ENCODE assay signal across 14 cellular contexts in genomic region chr19:29285878-29286277, GRCh38.
DNase-seq lines count a peak whose midpoint lies in the region; ATAC-seq, FAIRE-seq and TF ChIP-seq lines count a peak whose summit lies in the region.
"Had no signal": no experiment of that assay in that cellular context is flagged by ENCODE, and none has a peak within 500 bp of the region (broad histone marks: within the 10 kb centered on the region; RNA-seq: fewer than 3 reads in every experiment).

No MANE protein-coding gene starts in this region.

- no TSS peak for BruUV-seq in OCI-LY7 (replicated peaks; lab: Mats Ljungman, UMichigan)
- no TSS peak for BruUV-seq in HepG2 (replicated peaks; lab: Mats Ljungman, UMichigan)

- no peaks in the 10 kb centered on the region; a peak in 1 of 5 replicates for H3K27me3 ChIP-seq in HepG2 (ENCODE audit: control insufficient read depth in 1 of 2, insufficient read depth in 2 of 2, low read length in 2 of 2)

- H3K27ac ChIP-seq in OCI-LY7 (ENCODE audit: low read depth, low read length, poor library complexity, severe bottlenecking) (no peak overlapping the region), HepG2 (ENCODE audit: extremely low read length, insufficient read depth, low read length) (no peak overlapping the region)
- H3K27ac ChIP-seq: KMS-11 had no signal

- no peaks in the 10 kb centered on the region for H3K9me3 ChIP-seq in OCI-LY7 (ENCODE audit: low read length)
- no peaks in the 10 kb centered on the region for H3K9me3 ChIP-seq in HepG2 (ENCODE audit: low read length)

- H3K36me3 ChIP-seq in OCI-LY7 (ENCODE audit: insufficient read depth, low read length) (no peaks in the 10 kb centered on the region), HepG2 (replicated peaks in 1 of 2; ENCODE audit: control insufficient read depth in 1 of 2, insufficient read depth in 2 of 2, low read length in 2 of 2) (no peaks in the 10 kb centered on the region)

- POLR2A ChIA-PET in OCI-LY7 (lab: Charles Lee) (no interaction called here), HepG2 (lab: Yijun Ruan, JAX) (no interaction called here)

- in situ Hi-C loops in HepG2 (cut with HindIII; ENCODE audit: extremely low pct_ligation_motif_present, low pct_unique_long_range_greater_than_20kb) = no loop called here

- CTCF ChIA-PET in OCI-LY7 (lab: Charles Lee; ENCODE audit: unreplicated experiment) = no interaction called here
- CTCF ChIA-PET in HepG2 (lab: Yijun Ruan, JAX; ENCODE audit: low intra/inter-chr PET ratio, low total read pairs) = no interaction called here

- no peak overlapping the region for H3K9ac ChIP-seq in HepG2 (ENCODE audit: insufficient read depth, low read depth, low read length)
- H3K9ac ChIP-seq: KMS-11 had no signal

- peak; percentile 45 for TF ChIP-seq CTCF in OCI-LY7 (conservative IDR thresholded peaks at IDR 0.05; ENCODE audit: low read length)
- 0 out of 2 replicates have a peak, but pooled peaks have one; percentile 25 for TF ChIP-seq CTCF in HepG2 (CRISPR knock-in tag; IDR thresholded peaks at IDR 0.05)

- ATAC-seq in HepG2 (peak; percentile 70), GM21717 (IDR thresholded peaks at IDR 0.05; ENCODE audit: unreplicated experiment) (no peak)
- ATAC-seq: esophagus mucosa; stimulated activated naive B cell treated with anti-CD40 and anti-IgM and Interleukin-4, amounts not matched to agents 10 μg/mL and 1 μg/mL and 100 μg/mL, for 72 hours had no signal

- peak; percentile 36 to 55 for DNase-seq in AML-193 (lab: John Stamatoyannopoulos, UW)
- DNase-seq in ELR (ENCODE audit: low read depth) = peak; percentile 5
- DNase-seq in OCI-LY7 (ENCODE audit: low spot score) = no peak
- no peak for DNase-seq in HepG2 (ENCODE audit: low spot score)
- DNase-seq in amniotic stem cell (lab: John Stamatoyannopoulos, UW) = no peak
- DNase-seq in HuH-7 (ENCODE audit: low spot score) = no peak
- no peak for DNase-seq in NCI-H446 treated with DMSO at 0.1 percent for 48 hours (lab: John Stamatoyannopoulos, UW)
- DNase-seq: activated CD8-positive, alpha-beta memory T cell treated with anti-CD3 and anti-CD28 coated beads for 24 hours; SIG-M5; small intestine; stimulated activated naive B cell treated with anti-CD40 and anti-IgM and Interleukin-4, amounts not matched to agents 10 μg/mL and 1 μg/mL and 100 μg/mL, for 72 hours had no signal

- H4K20me1 ChIP-seq in OCI-LY7 (ENCODE audit: insufficient read depth, low read length) = no peaks in the 10 kb centered on the region
- no peaks in the 10 kb centered on the region for H4K20me1 ChIP-seq in HepG2 (ENCODE audit: insufficient read depth, low read length)

- H3K4me3 ChIP-seq in OCI-LY7 (ENCODE audit: low read depth, low read length, poor library complexity, severe bottlenecking) (no peak overlapping the region), HepG2 (replicated peaks in 1 of 3; ENCODE audit: insufficient read depth in 1 of 3, low read depth in 2 of 3, low read length in 3 of 3) (no peak overlapping the region)

- H3K4me2 ChIP-seq in OCI-LY7 (ENCODE audit: low read length) (no peak overlapping the region), HepG2 (ENCODE audit: low read depth, low read length) (no peak overlapping the region)
- H3K4me2 ChIP-seq: KMS-11 had no signal

- TF ChIP-seq POLR2A in HepG2 (IDR thresholded peaks at IDR 0.05; ENCODE audit: insufficient read depth in 1 of 2, low read depth in 2 of 2, low read length in 2 of 2) = no peak

- 5% methylated on average over 4 of the region's 6 CpGs for WGBS in HepG2 (ENCODE audit: low lambda C conversion rate)

- intact Hi-C loops in OCI-LY7 (cut with micrococcal nuclease; ENCODE audit: unreplicated experiment) = no loop called here
- intact Hi-C loops in HepG2 (cut with micrococcal nuclease; ENCODE audit: unreplicated experiment) = no loop called here

- H3K79me2 ChIP-seq in OCI-LY7 (ENCODE audit: insufficient read depth, low read depth, low read length) = no peaks in the 10 kb centered on the region
- no peaks in the 10 kb centered on the region for H3K79me2 ChIP-seq in HepG2 (ENCODE audit: insufficient read depth, low read length)

- no peak for TF ChIP-seq EP300 in HepG2 (IDR thresholded peaks at IDR 0.05; ENCODE audit: low read depth in 2 of 2, low read length in 2 of 2)
- TF ChIP-seq EP300 in HepG2 (CRISPR knock-in tag; IDR thresholded peaks at IDR 0.05; ENCODE audit: borderline replicate concordance) = no peak

- H3K9me2 ChIP-seq in OCI-LY7 (ENCODE audit: insufficient read depth, low read length) = no peaks in the 10 kb centered on the region

- H3K4me1 ChIP-seq in OCI-LY7 (ENCODE audit: insufficient read depth, low read length, poor library complexity, severe bottlenecking) (no peaks in the 10 kb centered on the region), HepG2 (ENCODE audit: insufficient read depth, low read length) (no peaks in the 10 kb centered on the region)

- no peak for TF ChIP-seq RAD21 in HepG2 (CRISPR knock-in tag; IDR thresholded peaks at IDR 0.05)

- FAIRE-seq in HepG2 (lab: Jason Lieb, UNC) = no peak
- FAIRE-seq: small intestine had no signal

- H2AFZ ChIP-seq in OCI-LY7 (ENCODE audit: low read length) (no peak overlapping the region), HepG2 (ENCODE audit: low read length) (no peak overlapping the region)

TF ChIP-seq in HepG2, 621 proteins besides CTCF, POLR2A, EP300 and RAD21:
- TF ChIP-seq ZNF703 (CRISPR knock-in tag; IDR thresholded peaks at IDR 0.05; ENCODE audit: borderline replicate concordance) (no peak), ZNF281 (CRISPR knock-in tag; IDR thresholded peaks at IDR 0.05; ENCODE audit: borderline replicate concordance) (no peak), PBX2 (CRISPR knock-in tag; IDR thresholded peaks at IDR 0.05) (no peak), CBX2 (IDR thresholded peaks at IDR 0.05; ENCODE audit: low read depth, low read length) (no peak), CBX2 (CRISPR knock-in tag; IDR thresholded peaks at IDR 0.05; ENCODE audit: low read depth) (no peak), BATF2 (CRISPR knock-in tag; IDR thresholded peaks at IDR 0.05) (no peak), STAG1 (CRISPR knock-in tag; IDR thresholded peaks at IDR 0.05) (peak; percentile 20; the same call in 1 of the 2 replicates), ZC3H13 (CRISPR knock-in tag; IDR thresholded peaks at IDR 0.05) (no peak), SNAPC2 (CRISPR knock-in tag; IDR thresholded peaks at IDR 0.05) (no peak)

Comparison
In these comparisons a context has a peak if more than half of its experiments do, and no peak if none do; other contexts are left out.
1. DNase-seq: peak in AML-193 (2 of 2) and ELR (single experiment); none in OCI-LY7 (single experiment), HepG2 (single experiment), amniotic stem cell (single experiment), HuH-7 (single experiment) and NCI-H446 treated with DMSO at 0.1 percent for 48 hours (single experiment).